17 cellular contexts compared by ENCODE assay signal in the genomic region with DNA sequence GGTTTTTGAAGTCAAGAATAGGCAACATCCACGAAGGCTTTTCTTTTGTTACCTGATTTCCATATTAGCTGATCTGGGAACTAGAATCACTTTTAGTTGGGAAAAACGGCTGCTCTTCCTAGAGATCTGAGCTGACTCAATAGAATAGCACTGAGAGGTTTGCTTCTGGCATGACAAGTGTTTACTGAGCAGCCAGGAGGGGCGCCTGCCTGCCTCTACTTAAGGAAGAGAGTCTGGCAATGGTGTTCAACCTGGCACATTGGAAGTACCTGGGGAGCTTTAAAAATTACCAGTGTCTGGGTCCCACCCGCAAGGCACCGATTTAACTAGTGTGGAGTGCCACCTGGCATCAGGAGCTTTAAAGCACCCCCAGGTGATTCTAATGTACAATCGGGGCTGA.
"Had no signal": no experiment of that assay in that cellular context is flagged by ENCODE, and none has a peak within 500 bp of the region (broad histone marks: within the 10 kb centered on the region; RNA-seq: fewer than 3 reads in every experiment).

No MANE protein-coding gene starts in this region.

- H3K27me3 Mint-ChIP-seq: activated B cell treated with CpG ODN at 0.5 μM for 24 hours; activated CD8-positive, alpha-beta T cell treated with anti-CD3 and anti-CD28 coated beads for 36 hours; memory B cell; stimulated activated naive B cell treated with anti-CD40 and anti-IgM and Interleukin-4, amounts not matched to agents 10 μg/mL and 1 μg/mL and 100 μg/mL, for 72 hours had no signal

- ATAC-seq: activated CD8-positive, alpha-beta T cell treated with anti-CD3 and anti-CD28 coated beads for 36 hours; activated naive CD4-positive, alpha-beta T cell treated with anti-CD3 and anti-CD28 coated beads, Interleukin-2, amount 50 U/mL, for 72 hours; effector memory CD8-positive, alpha-beta T cell; left ventricle myocardium superior; stimulated activated naive B cell treated with anti-CD40 and anti-IgM and Interleukin-4, amounts not matched to agents 10 μg/mL and 1 μg/mL and 100 μg/mL, for 72 hours had no signal

- H3K4me3 Mint-ChIP-seq: activated B cell treated with CpG ODN at 0.5 μM for 24 hours; activated CD8-positive, alpha-beta T cell treated with anti-CD3 and anti-CD28 coated beads for 36 hours; effector memory CD8-positive, alpha-beta T cell; immature natural killer cell; memory B cell; neural crest cell; stimulated activated naive B cell treated with anti-CD40 and anti-IgM and Interleukin-4, amounts not matched to agents 10 μg/mL and 1 μg/mL and 100 μg/mL, for 72 hours had no signal

- H3K27ac ChIP-seq: adrenal gland, cardiac muscle cell had no signal

- H3K9me3 ChIP-seq: adrenal gland had no signal

- H3K9me3 Mint-ChIP-seq: activated B cell treated with CpG ODN at 0.5 μM for 24 hours; activated CD8-positive, alpha-beta T cell treated with anti-CD3 and anti-CD28 coated beads for 36 hours; activated naive CD4-positive, alpha-beta T cell treated with anti-CD3 and anti-CD28 coated beads, Interleukin-2, amount 50 U/mL, for 72 hours; effector memory CD8-positive, alpha-beta T cell; immature natural killer cell; memory B cell; neural crest cell; stimulated activated naive B cell treated with anti-CD40 and anti-IgM and Interleukin-4, amounts not matched to agents 10 μg/mL and 1 μg/mL and 100 μg/mL, for 72 hours had no signal

- H3K4me3 ChIP-seq: adrenal gland, cardiac muscle cell had no signal

- DNase-seq: activated B cell treated with CpG ODN at 0.5 μM for 24 hours; activated CD4-positive, alpha-beta T cell treated with anti-CD3 and anti-CD28 coated beads for 4 hours; activated CD8-positive, alpha-beta T cell treated with anti-CD3 and anti-CD28 coated beads for 36 hours; activated effector memory CD4-positive, alpha-beta T cell treated with Interleukin-2 at 50 U/mL for 16 hours; activated T-cell treated with anti-CD3 and anti-CD28 coated beads, Interleukin-2, amount 50 U/mL, for 48 hours; adrenal gland; dermis blood vessel endothelial cell; effector memory CD8-positive, alpha-beta T cell; immature natural killer cell; kidney glomerular epithelial cell; left ventricle myocardium superior; stimulated activated naive B cell treated with anti-CD40 and anti-IgM and Interleukin-4, amounts not matched to agents 10 μg/mL and 1 μg/mL and 100 μg/mL, for 72 hours had no signal

- H3K27ac Mint-ChIP-seq: activated B cell treated with CpG ODN at 0.5 μM for 24 hours; activated CD8-positive, alpha-beta T cell treated with anti-CD3 and anti-CD28 coated beads for 36 hours; activated naive CD4-positive, alpha-beta T cell treated with anti-CD3 and anti-CD28 coated beads, Interleukin-2, amount 50 U/mL, for 72 hours; effector memory CD8-positive, alpha-beta T cell; memory B cell; progenitor cell of endocrine pancreas; stimulated activated naive B cell treated with anti-CD40 and anti-IgM and Interleukin-4, amounts not matched to agents 10 μg/mL and 1 μg/mL and 100 μg/mL, for 72 hours had no signal

- H3K27me3 ChIP-seq: adrenal gland, cardiac muscle cell had no signal

- H3K4me1 Mint-ChIP-seq: neural crest cell had no signal

- H3K4me1 ChIP-seq: adrenal gland had no signal

- H3K36me3 ChIP-seq: adrenal gland, cardiac muscle cell had no signal

- H3K36me3 Mint-ChIP-seq: activated naive CD4-positive, alpha-beta T cell treated with anti-CD3 and anti-CD28 coated beads, Interleukin-2, amount 50 U/mL, for 72 hours; immature natural killer cell; memory B cell; stimulated activated naive B cell treated with anti-CD40 and anti-IgM and Interleukin-4, amounts not matched to agents 10 μg/mL and 1 μg/mL and 100 μg/mL, for 72 hours had no signal
